ENCODE assay signal across 11 cellular contexts in the genomic region with DNA sequence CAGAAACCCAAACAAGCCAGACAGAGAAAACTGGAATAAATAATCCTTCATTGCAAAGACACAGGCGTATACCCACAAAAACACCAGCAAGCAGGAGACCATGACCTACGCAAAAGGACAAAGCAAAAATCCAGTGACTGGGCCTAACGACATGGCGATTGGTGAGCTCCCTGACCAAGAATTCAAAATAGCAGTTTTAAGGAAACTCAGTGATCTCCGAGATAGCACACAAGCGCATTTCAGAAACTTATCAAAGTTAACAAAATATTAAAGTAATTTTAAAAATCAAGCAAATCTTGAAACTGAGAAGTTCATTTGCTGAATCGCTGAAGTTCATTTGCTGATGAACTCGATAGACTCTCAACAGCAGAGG. TPM values are rescaled to one million over a fixed set of nuclear protein-coding genes. Genes with fewer than 3 reads are reported as not detected.
DNase-seq lines count a peak whose midpoint lies in the region; ATAC-seq and TF ChIP-seq lines count a peak whose summit lies in the region.
"Had no signal": no experiment of that assay in that cellular context is flagged by ENCODE, and none has a peak within 500 bp of the region (broad histone marks: within the 10 kb centered on the region; RNA-seq: fewer than 3 reads in every experiment).

No MANE protein-coding gene starts in this region.

- DNase-seq in A673 (ENCODE audit: low spot score), result no peak
- DNase-seq in GM23338 (ENCODE audit: low spot score), result no peak
- DNase-seq in brain microvascular endothelial cell, result no peak
- no peak for DNase-seq in NCI-H2227 treated with DMSO at 0.1 percent for 48 hours (lab: John Stamatoyannopoulos, UW)
- DNase-seq: NCI-H146 had no signal

- no peaks in the 10 kb centered on the region for H3K9me2 ChIP-seq in GM23338 (ENCODE audit: insufficient read depth)

- no peaks in the 10 kb centered on the region for H3F3A ChIP-seq in GM23338 (replicated peaks; ENCODE audit: low read depth)

- no peak overlapping the region for H3K27ac Mint-ChIP-seq in GM23338
- H3K27ac Mint-ChIP-seq: dendritic cell treated with granulocyte-macrophage colony-stimulating factor and Interleukin-4, amounts not matched to agents 40 ng/mL and 50 ng/mL, for 4 days had no signal

- H2AFZ ChIP-seq in GM23338, result no peak overlapping the region

- peaks cover 20% of the 10 kb centered on the region for H3K27me3 Mint-ChIP-seq in GM23338 (ENCODE audit: insufficient read depth, low read depth, poor library complexity)

- peak overlapping the region; percentile 71; the same call in 2 of the 3 replicates for H3K4me3 Mint-ChIP-seq in GM23338

- peaks cover 7% of the 10 kb centered on the region; the same call in 2 of the 3 replicates for H3K4me1 Mint-ChIP-seq in GM23338

- no peaks in the 10 kb centered on the region for H3K4me1 ChIP-seq in A673 (ENCODE audit: insufficient read depth, low read length, poor library complexity, severe bottlenecking)
- H3K4me1 ChIP-seq in GM23338 (ENCODE audit: insufficient read depth), result peaks cover 3% of the 10 kb centered on the region; the same call in 1 of the 2 replicates
- H3K4me1 ChIP-seq in mucosa of rectum (ENCODE audit: control insufficient read depth in 2 of 2, insufficient read depth in 2 of 2, low read length in 2 of 2), result peaks cover 4% of the 10 kb centered on the region in 2 donors
- H3K4me1 ChIP-seq: SJSA1 had no signal

- H3K27ac ChIP-seq in A673 (ENCODE audit: low read depth, low read length, poor library complexity, severe bottlenecking), result no peak overlapping the region
- no peak overlapping the region for H3K27ac ChIP-seq in GM23338 (ENCODE audit: low read depth)
- H3K27ac ChIP-seq in brain microvascular endothelial cell, result no peak overlapping the region
- H3K27ac ChIP-seq in mucosa of rectum (ENCODE audit: low read depth in 2 of 2, low read length in 2 of 2), result no peak overlapping the region
- H3K27ac ChIP-seq: SJSA1 had no signal

- H3K4me3 ChIP-seq in A673 (ENCODE audit: low read depth, low read length, poor library complexity, severe bottlenecking), result no peak overlapping the region
- H3K4me3 ChIP-seq in GM23338, result peak overlapping the region; percentile 80
- H3K4me3 ChIP-seq in brain microvascular endothelial cell (ENCODE audit: low read depth, low read length), result peak overlapping the region; percentile 65
- H3K4me3 ChIP-seq in mucosa of rectum (ENCODE audit: low read length in 2 of 2), result peak overlapping the region; percentile 66 to 77
- H3K4me3 ChIP-seq: SJSA1 had no signal

- peak; percentile 3; the same call in 1 of the 2 replicates for TF ChIP-seq CTCF in A673 (conservative IDR thresholded peaks at IDR 0.05; ENCODE audit: low read depth, low read length)
- no peak for TF ChIP-seq CTCF in GM23338 (conservative IDR thresholded peaks at IDR 0.05; ENCODE audit: low read depth in 2 of 2)
- no peak for TF ChIP-seq CTCF in brain microvascular endothelial cell (IDR thresholded peaks at IDR 0.05; ENCODE audit: low read depth, low read length, missing control alignments)

- in situ Hi-C loops in brain microvascular endothelial cell (cut with HindIII; ENCODE audit: low pct_ligation_motif_present, low sequenced_read_pairs), result no loop called here

- H3K4me2 ChIP-seq in GM23338, result peak overlapping the region; percentile 98; the same call in 1 of the 2 replicates

- H4K20me1 ChIP-seq in GM23338 (replicated peaks; ENCODE audit: insufficient read depth), result no peaks in the 10 kb centered on the region

- H3K36me3 Mint-ChIP-seq in GM23338 (ENCODE audit: low read depth), result no peaks in the 10 kb centered on the region

- ATAC-seq in GM23338 (no peak), HG02759 (IDR thresholded peaks at IDR 0.05; ENCODE audit: unreplicated experiment) (no peak), HG03045 (IDR thresholded peaks at IDR 0.05; ENCODE audit: unreplicated experiment) (no peak), HG03439 (IDR thresholded peaks at IDR 0.05; ENCODE audit: unreplicated experiment) (no peak)

- H3K27me3 ChIP-seq in A673 (replicated peaks; ENCODE audit: insufficient read depth, low read depth, low read length, poor library complexity), result no peaks in the 10 kb centered on the region
- peaks cover 48% of the 10 kb centered on the region for H3K27me3 ChIP-seq in GM23338 (ENCODE audit: insufficient read depth)
- H3K27me3 ChIP-seq in brain microvascular endothelial cell (replicated peaks), result no peaks in the 10 kb centered on the region
- H3K27me3 ChIP-seq in mucosa of rectum (ENCODE audit: control insufficient read depth in 2 of 2, insufficient read depth in 2 of 2, low read length in 2 of 2), result no peaks in the 10 kb centered on the region
- H3K27me3 ChIP-seq: SJSA1 had no signal

- H3K9me3 Mint-ChIP-seq in GM23338, result no peaks in the 10 kb centered on the region; the same call in 2 of the 3 replicates
- H3K9me3 Mint-ChIP-seq: dendritic cell treated with granulocyte-macrophage colony-stimulating factor and Interleukin-4, amounts not matched to agents 40 ng/mL and 50 ng/mL, for 4 days had no signal

- no peaks in the 10 kb centered on the region for H3K79me2 ChIP-seq in GM23338 (replicated peaks; ENCODE audit: insufficient read depth)

- POLR2A ChIA-PET in A673 (lab: Charles Lee; ENCODE audit: low non-redundant PET), result no interaction called here

- H3K9me3 ChIP-seq in A673 (ENCODE audit: low read depth, low read length, poor library complexity, severe bottlenecking) (no peaks in the 10 kb centered on the region), mucosa of rectum (ENCODE audit: control insufficient read depth in 2 of 2, low read length in 2 of 2) (no peaks in the 10 kb centered on the region)
- H3K9me3 ChIP-seq: SJSA1 had no signal

- no peaks in the 10 kb centered on the region for H3K36me3 ChIP-seq in A673 (ENCODE audit: insufficient read depth, low read length, poor library complexity, severe bottlenecking)
- no peaks in the 10 kb centered on the region for H3K36me3 ChIP-seq in GM23338 (ENCODE audit: insufficient read depth)
- H3K36me3 ChIP-seq in brain microvascular endothelial cell (replicated peaks), result no peaks in the 10 kb centered on the region
- H3K36me3 ChIP-seq in mucosa of rectum (ENCODE audit: control insufficient read depth in 2 of 2, insufficient read depth in 2 of 2, low read length in 2 of 2), result no peaks in the 10 kb centered on the region
- H3K36me3 ChIP-seq: SJSA1 had no signal

- H3K9ac ChIP-seq in mucosa of rectum (ENCODE audit: low read depth in 1 of 2, low read length in 2 of 2), result no peak overlapping the region

- CTCF ChIA-PET in A673 (lab: Charles Lee), result interaction anchor here (0.6 to 0.8 kb wide), 4 partner anchors 9 to 229 kb away, joined by 3 to 5 read pairs (median 3); no protein-coding TSS in a partner anchor

- intact Hi-C loops in A673 (cut with micrococcal nuclease; ENCODE audit: unreplicated experiment), result loop anchor here (5.0 kb wide), 1 partner anchor 180 kb away; no protein-coding TSS in a partner anchor

- BruUV-seq in A673 (replicated peaks; lab: Mats Ljungman, UMichigan), result no TSS peak

TF ChIP-seq in GM23338, 12 proteins besides CTCF, POLR2A, EP300 and RAD21 (continues in another document):
- no peak for TF ChIP-seq STAT1 (IDR thresholded peaks at IDR 0.05; ENCODE audit: unreplicated experiment)
- TF ChIP-seq ZNF114 (CRISPR knock-in tag; IDR thresholded peaks at IDR 0.05), result no peak
- TF ChIP-seq, protein P1, sequence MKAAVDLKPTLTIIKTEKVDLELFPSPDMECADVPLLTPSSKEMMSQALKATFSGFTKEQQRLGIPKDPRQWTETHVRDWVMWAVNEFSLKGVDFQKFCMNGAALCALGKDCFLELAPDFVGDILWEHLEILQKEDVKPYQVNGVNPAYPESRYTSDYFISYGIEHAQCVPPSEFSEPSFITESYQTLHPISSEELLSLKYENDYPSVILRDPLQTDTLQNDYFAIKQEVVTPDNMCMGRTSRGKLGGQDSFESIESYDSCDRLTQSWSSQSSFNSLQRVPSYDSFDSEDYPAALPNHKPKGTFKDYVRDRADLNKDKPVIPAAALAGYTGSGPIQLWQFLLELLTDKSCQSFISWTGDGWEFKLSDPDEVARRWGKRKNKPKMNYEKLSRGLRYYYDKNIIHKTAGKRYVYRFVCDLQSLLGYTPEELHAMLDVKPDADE (IDR thresholded peaks at IDR 0.05), result no peak
- TF ChIP-seq EZH2phosphoT487 (IDR thresholded peaks at IDR 0.05; ENCODE audit: unreplicated experiment), result no peak
- no peak for TF ChIP-seq ZNF331 (CRISPR knock-in tag; IDR thresholded peaks at IDR 0.05; ENCODE audit: low read depth)
- TF ChIP-seq NANOG (IDR thresholded peaks at IDR 0.05; ENCODE audit: borderline replicate concordance), result no peak
- no peak for TF ChIP-seq JUNB (IDR thresholded peaks at IDR 0.05; ENCODE audit: unreplicated experiment)

RNA-seq across cellular contexts. Expression of a gene that starts 27.6 kb away (rescaled TPM):
- total RNA-seq in A673 (2021), result not detected in 2 replicates
- not detected in 2 replicates for total RNA-seq in GM23338 (2014; rRNA removed; shearing (Covaris generic))
- 0.16 TPM in 1 of 2 replicates, not detected in the other for polyA plus RNA-seq in GM23338 (2016; fragmentation: Nextera tagmentation; extraction: Ambion mirVana)
- total RNA-seq: SJSA1 had no signal
